Comparison of ENCODE assay signal across 13 cellular contexts in genomic region chr11:128334311-128335044, GRCh38.
A peak's percentile ranks its signal among the peaks of the same experiment; 100 is the strongest.
DNase-seq lines count a peak whose midpoint lies in the region; ATAC-seq lines count a peak whose summit lies in the region.
"Had no signal": no experiment of that assay in that cellular context is flagged by ENCODE, and none has a peak within 500 bp of the region (broad histone marks: within the 10 kb centered on the region; RNA-seq: fewer than 3 reads in every experiment).

No MANE protein-coding gene starts in this region.

- H3K27me3 ChIP-seq in neuron (ENCODE audit: insufficient read depth, low read length): no peaks in the 10 kb centered on the region
- no peaks in the 10 kb centered on the region for H3K27me3 ChIP-seq in aorta (ENCODE audit: control insufficient read depth in 1 of 2, insufficient read depth in 2 of 2, low read length in 1 of 2)

- no peaks in the 10 kb centered on the region for H3K36me3 Mint-ChIP-seq in activated naive CD8-positive, alpha-beta T cell
- H3K36me3 Mint-ChIP-seq in activated naive CD8-positive, alpha-beta T cell treated with anti-CD3 and anti-CD28 coated beads for 36 hours: peaks cover 10% of the 10 kb centered on the region

- peaks cover 6% of the 10 kb centered on the region for H3K9me3 Mint-ChIP-seq in activated naive CD8-positive, alpha-beta T cell (ENCODE audit: low read depth)
- no peaks in the 10 kb centered on the region for H3K9me3 Mint-ChIP-seq in activated naive CD8-positive, alpha-beta T cell treated with anti-CD3 and anti-CD28 coated beads for 36 hours
- H3K9me3 Mint-ChIP-seq: activated T-helper 2 cell treated with anti-CD3 and anti-CD28 coated beads, Interferon-gamma antibody, Interleukin-2, Interleukin-4, amounts not matched to agents 10 μg/mL and 5 μg/mL and 100 μg/mL, durations not matched to agents 14 hours and 24 hours and 36 hours had no signal

- H2AFZ ChIP-seq in neuron (ENCODE audit: low read depth, low read length): peak overlapping the region; percentile 93
- H2AFZ ChIP-seq: GM23248 had no signal

- H3K4me1 ChIP-seq in neuron (ENCODE audit: insufficient read depth, low read length) (peaks cover 30% of the 10 kb centered on the region), aorta (ENCODE audit: control insufficient read depth in 1 of 2, insufficient read depth in 2 of 2, low read length in 2 of 2) (no peaks in the 10 kb centered on the region)
- H3K4me1 ChIP-seq: A549 had no signal

- H3K27me3 Mint-ChIP-seq in activated naive CD8-positive, alpha-beta T cell: no peaks in the 10 kb centered on the region
- no peaks in the 10 kb centered on the region for H3K27me3 Mint-ChIP-seq in activated naive CD8-positive, alpha-beta T cell treated with anti-CD3 and anti-CD28 coated beads for 36 hours

- 73 to 77% methylated on average over 12 of the region's 12 CpGs for WGBS in aorta, 2 donors

- H3K36me3 ChIP-seq in neuron (ENCODE audit: insufficient read depth, low read length) (no peaks in the 10 kb centered on the region), aorta (ENCODE audit: control insufficient read depth in 1 of 2, insufficient read depth in 2 of 2, low read length in 1 of 2) (no peaks in the 10 kb centered on the region)
- H3K36me3 ChIP-seq: thoracic aorta had no signal

- no peaks in the 10 kb centered on the region for H3K9me3 ChIP-seq in neuron (ENCODE audit: low read length)
- no peaks in the 10 kb centered on the region for H3K9me3 ChIP-seq in aorta (ENCODE audit: control insufficient read depth, low read length)
- H3K9me3 ChIP-seq: A549, thoracic aorta had no signal

- DNase-seq in activated naive CD8-positive, alpha-beta T cell treated with anti-CD3 and anti-CD28 coated beads for 36 hours: no peak
- DNase-seq in left cardiac atrium (peak; percentile 60), aorta (no peak), GM19238 (ENCODE audit: insufficient read length, low spot score) (no peak), NCI-H345 treated with DMSO at 0.1 percent for 48 hours (lab: John Stamatoyannopoulos, UW; ENCODE audit: unreplicated experiment) (no peak)
- DNase-seq: activated CD4-positive, CD25-positive, alpha-beta regulatory T cell treated with anti-CD3 and anti-CD28 coated beads, Interleukin-2, amount 50 U/mL, for 72 hours; GM23248 had no signal

- H3K4me1 Mint-ChIP-seq in activated naive CD8-positive, alpha-beta T cell (ENCODE audit: low read depth): peaks cover 64% of the 10 kb centered on the region
- peaks cover 42% of the 10 kb centered on the region for H3K4me1 Mint-ChIP-seq in activated naive CD8-positive, alpha-beta T cell treated with anti-CD3 and anti-CD28 coated beads for 36 hours

- ATAC-seq in left cardiac atrium (peak; percentile 62 to 73), aorta (ENCODE audit: low FRiP score) (peak; percentile 64), HG02938 (IDR thresholded peaks at IDR 0.05; ENCODE audit: unreplicated experiment) (no peak)
- ATAC-seq: A549 had no signal

- H3K4me3 Mint-ChIP-seq in activated naive CD8-positive, alpha-beta T cell: no peak overlapping the region
- no peak overlapping the region for H3K4me3 Mint-ChIP-seq in activated naive CD8-positive, alpha-beta T cell treated with anti-CD3 and anti-CD28 coated beads for 36 hours

- H3K27ac Mint-ChIP-seq in activated naive CD8-positive, alpha-beta T cell: peak overlapping the region; percentile 55
- no peak overlapping the region for H3K27ac Mint-ChIP-seq in activated naive CD8-positive, alpha-beta T cell treated with anti-CD3 and anti-CD28 coated beads for 36 hours
- H3K27ac Mint-ChIP-seq: activated T-helper 2 cell treated with anti-CD3 and anti-CD28 coated beads, Interferon-gamma antibody, Interleukin-2, Interleukin-4, amounts not matched to agents 10 μg/mL and 5 μg/mL and 100 μg/mL, durations not matched to agents 14 hours and 24 hours and 36 hours had no signal

- intact Hi-C loops in left cardiac atrium (cut with DNase I) (loop anchor here in 1 of 2 donors (5.0 kb wide), 1 partner anchor 37 kb away; no protein-coding TSS in a partner anchor), aorta (cut with DNase I) (no loop called here)

- H3K4me3 ChIP-seq in neuron (ENCODE audit: low read length) (peak overlapping the region; percentile 46), aorta (ENCODE audit: low read length in 2 of 2) (no peak overlapping the region)
- H3K4me3 ChIP-seq: A549, GM23248, thoracic aorta had no signal

- no peak overlapping the region for H3K27ac ChIP-seq in aorta (ENCODE audit: low read depth in 1 of 2, low read length in 2 of 2)
- H3K27ac ChIP-seq: A549, GM23248, thoracic aorta had no signal
